Comparison of ENCODE assay signal across 13 cellular contexts in the genomic region with DNA sequence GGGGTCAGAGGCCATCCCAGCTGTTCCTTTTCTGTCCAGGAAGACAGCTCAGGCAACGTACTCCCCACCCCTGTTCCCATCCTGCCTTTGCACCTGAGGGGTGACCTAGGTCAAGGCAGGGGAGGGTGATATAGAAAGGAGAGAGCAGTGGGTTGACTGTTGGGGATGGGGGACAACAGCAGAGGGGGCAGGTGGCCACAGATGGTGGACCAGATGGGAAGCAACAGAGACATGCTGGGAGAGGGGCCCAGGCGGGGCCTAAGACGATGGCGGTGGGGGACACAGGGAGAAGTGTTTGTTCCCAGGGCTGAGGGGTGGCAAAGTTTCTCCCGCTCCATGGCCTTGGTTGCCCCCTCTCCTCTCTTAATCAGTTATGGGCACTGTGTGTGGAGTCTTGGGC. TPM values are rescaled to one million over a fixed set of nuclear protein-coding genes. Genes with fewer than 3 reads are reported as not detected.
DNase-seq lines count a peak whose midpoint lies in the region; ATAC-seq and TF ChIP-seq lines count a peak whose summit lies in the region.
"Had no signal": no experiment of that assay in that cellular context is flagged by ENCODE, and none has a peak within 500 bp of the region (broad histone marks: within the 10 kb centered on the region; RNA-seq: fewer than 3 reads in every experiment).

No MANE protein-coding gene starts in this region.

- peaks cover 19% of the 10 kb centered on the region; the same call in 1 of the 2 replicates for H3K79me2 ChIP-seq in GM23338 (replicated peaks; ENCODE audit: insufficient read depth)
- H3K79me2 ChIP-seq in hepatocyte: no peaks in the 10 kb centered on the region

- DNase-seq in GM23338 (ENCODE audit: low spot score): no peak
- DNase-seq in RWPE2 (ENCODE audit: low spot score): no peak
- no peak for DNase-seq in endodermal cell
- no peak for DNase-seq in progenitor cell of endocrine pancreas (ENCODE audit: low spot score, unreplicated experiment)
- no peak for DNase-seq in hepatocyte (ENCODE audit: low spot score)
- no peak for DNase-seq in HFFc6
- no peak for DNase-seq in CD4-positive, alpha-beta T cell
- DNase-seq: activated CD4-positive, alpha-beta T cell treated with anti-CD3 and anti-CD28 coated beads, Interleukin-2, amount 50 U/mL, for 48 hours; cortex of kidney; NCI-H1048; NCI-H2227 treated with DMSO at 0.1 percent for 48 hours; stimulated activated naive CD8-positive, alpha-beta T cell treated with anti-CD3 and anti-CD28 coated beads, Interleukin-15, amount 100 ng/mL, for 72 hours had no signal

- H2AFZ ChIP-seq in GM23338 (no peak overlapping the region), hepatocyte (no peak overlapping the region)

- 94 to 95% methylated on average over 4 to 5 of the region's 5 CpGs for WGBS in endodermal cell (ENCODE audit: insufficient coverage in 1 of 2, insufficient read length in 1 of 2), 2 experiments
- 91% methylated on average over 4 of the region's 5 CpGs for WGBS in hepatocyte (ENCODE audit: low lambda C conversion rate, missing lambda C conversion rate)

- H3K36me3 ChIP-seq in GM23338 (ENCODE audit: insufficient read depth) (no peaks in the 10 kb centered on the region; the same call in 1 of the 2 replicates), RWPE2 (ENCODE audit: low read depth) (peaks cover 14% of the 10 kb centered on the region; the same call in 1 of the 2 replicates), endodermal cell (ENCODE audit: control insufficient read depth, insufficient read depth, low read length) (no peaks in the 10 kb centered on the region), hepatocyte (replicated peaks; ENCODE audit: insufficient read depth, low read depth) (no peaks in the 10 kb centered on the region)

- H3K27me3 ChIP-seq in GM23338 (ENCODE audit: insufficient read depth): no peaks in the 10 kb centered on the region
- no peaks in the 10 kb centered on the region for H3K27me3 ChIP-seq in RWPE2 (ENCODE audit: insufficient read depth, poor library complexity, severe bottlenecking)
- peaks cover 10% of the 10 kb centered on the region for H3K27me3 ChIP-seq in endodermal cell (ENCODE audit: control insufficient read depth, insufficient read depth, low read length, poor library complexity, severe bottlenecking)
- H3K27me3 ChIP-seq in hepatocyte: no peaks in the 10 kb centered on the region
- no peaks in the 10 kb centered on the region for H3K27me3 ChIP-seq in CD4-positive, alpha-beta T cell (ENCODE audit: control insufficient read depth, insufficient read depth, low read length)

- TF ChIP-seq CTCF in GM23338 (conservative IDR thresholded peaks at IDR 0.05; ENCODE audit: low read depth in 2 of 2) (no peak), RWPE2 (IDR thresholded peaks at IDR 0.05; ENCODE audit: poor library complexity, severe bottlenecking) (no peak), endodermal cell (conservative IDR thresholded peaks at IDR 0.05) (no peak), progenitor cell of endocrine pancreas (IDR thresholded peaks at IDR 0.05; ENCODE audit: unreplicated experiment) (no peak), hepatocyte (IDR thresholded peaks at IDR 0.05; ENCODE audit: poor library complexity) (no peak), HFFc6 (IDR thresholded peaks at IDR 0.05) (no peak)
- TF ChIP-seq CTCF in CD4-positive, alpha-beta T cell (IDR thresholded peaks at IDR 0.05): no peak

- H3K4me3 ChIP-seq in GM23338 (no peak overlapping the region), RWPE2 (ENCODE audit: severe bottlenecking) (no peak overlapping the region), endodermal cell (ENCODE audit: low read length) (no peak overlapping the region), hepatocyte (no peak overlapping the region)

- H3K9me3 ChIP-seq in RWPE2 (ENCODE audit: severe bottlenecking): no peaks in the 10 kb centered on the region
- no peaks in the 10 kb centered on the region for H3K9me3 ChIP-seq in endodermal cell (ENCODE audit: control insufficient read depth, low read length)
- no peaks in the 10 kb centered on the region for H3K9me3 ChIP-seq in hepatocyte (ENCODE audit: low read depth)
- no peaks in the 10 kb centered on the region for H3K9me3 ChIP-seq in CD4-positive, alpha-beta T cell (ENCODE audit: control insufficient read depth, low read length)

- H4K20me1 ChIP-seq in GM23338 (replicated peaks; ENCODE audit: insufficient read depth) (no peaks in the 10 kb centered on the region; the same call in 1 of the 2 replicates), hepatocyte (ENCODE audit: insufficient read depth, poor library complexity, severe bottlenecking) (no peaks in the 10 kb centered on the region)

- H3K27me3 Mint-ChIP-seq in GM23338 (ENCODE audit: insufficient read depth, low read depth, poor library complexity) (peaks cover 22% of the 10 kb centered on the region), endodermal cell (ENCODE audit: insufficient read depth) (peaks cover 18% of the 10 kb centered on the region), progenitor cell of endocrine pancreas (no peaks in the 10 kb centered on the region), HFFc6 (ENCODE audit: insufficient read depth) (no peaks in the 10 kb centered on the region; the same call in 1 of the 2 replicates)
- H3K27me3 Mint-ChIP-seq in CD4-positive, alpha-beta T cell: no peaks in the 10 kb centered on the region

- H3K4me1 ChIP-seq in GM23338 (ENCODE audit: insufficient read depth) (peaks cover 25% of the 10 kb centered on the region), RWPE2 (ENCODE audit: insufficient read depth, poor library complexity, severe bottlenecking) (peaks cover 33% of the 10 kb centered on the region), endodermal cell (ENCODE audit: control insufficient read depth, insufficient read depth, low read length) (peaks cover 17% of the 10 kb centered on the region), hepatocyte (ENCODE audit: insufficient read depth) (peaks cover 15% of the 10 kb centered on the region)

- POLR2A ChIA-PET in CD4-positive, alpha-beta T cell (lab: Charles Lee): no interaction called here

- peaks cover 16% of the 10 kb centered on the region; the same call in 2 of the 3 replicates for H3K9me3 Mint-ChIP-seq in GM23338
- H3K9me3 Mint-ChIP-seq in endodermal cell: no peaks in the 10 kb centered on the region
- H3K9me3 Mint-ChIP-seq in progenitor cell of endocrine pancreas (ENCODE audit: low read depth): no peaks in the 10 kb centered on the region
- H3K9me3 Mint-ChIP-seq in HFFc6: no peaks in the 10 kb centered on the region
- no peaks in the 10 kb centered on the region for H3K9me3 Mint-ChIP-seq in CD4-positive, alpha-beta T cell
- H3K9me3 Mint-ChIP-seq: stimulated activated naive CD8-positive, alpha-beta T cell treated with anti-CD3 and anti-CD28 coated beads, Interleukin-15, amount 100 ng/mL, for 72 hours had no signal

- H3K4me1 Mint-ChIP-seq in GM23338 (peaks cover 43% of the 10 kb centered on the region), endodermal cell (peaks cover 17% of the 10 kb centered on the region), progenitor cell of endocrine pancreas (ENCODE audit: low read depth) (peaks cover 28% of the 10 kb centered on the region), HFFc6 (ENCODE audit: low read depth) (peaks cover 15% of the 10 kb centered on the region)
- H3K4me1 Mint-ChIP-seq in CD4-positive, alpha-beta T cell (ENCODE audit: low read depth): peaks cover 16% of the 10 kb centered on the region

- no peaks in the 10 kb centered on the region for H3F3A ChIP-seq in GM23338 (replicated peaks; ENCODE audit: low read depth)

- H3K36me3 Mint-ChIP-seq in GM23338 (ENCODE audit: low read depth): peaks cover 25% of the 10 kb centered on the region
- peaks cover 3% of the 10 kb centered on the region for H3K36me3 Mint-ChIP-seq in endodermal cell (ENCODE audit: low read depth)
- peaks cover 18% of the 10 kb centered on the region for H3K36me3 Mint-ChIP-seq in progenitor cell of endocrine pancreas (ENCODE audit: insufficient read depth)
- H3K36me3 Mint-ChIP-seq in HFFc6 (ENCODE audit: low read depth): no peaks in the 10 kb centered on the region
- H3K36me3 Mint-ChIP-seq in CD4-positive, alpha-beta T cell (ENCODE audit: low read depth): no peaks in the 10 kb centered on the region

- no peaks in the 10 kb centered on the region for H3K9me2 ChIP-seq in GM23338 (ENCODE audit: insufficient read depth)
- H3K9me2 ChIP-seq in hepatocyte (replicated peaks; ENCODE audit: insufficient read depth): no peaks in the 10 kb centered on the region

- intact Hi-C loops in CD4-positive, alpha-beta T cell (cut with DNase I, micrococcal nuclease): no loop called here

- no peak overlapping the region for H3K9ac ChIP-seq in endodermal cell (ENCODE audit: extremely low read depth, low read length, poor library complexity, severe bottlenecking)

- H3K4me3 Mint-ChIP-seq in GM23338 (no peak overlapping the region; the same call in 2 of the 3 replicates), endodermal cell (no peak overlapping the region), progenitor cell of endocrine pancreas (ENCODE audit: low read depth) (no peak overlapping the region), HFFc6 (no peak overlapping the region)
- H3K4me3 Mint-ChIP-seq in CD4-positive, alpha-beta T cell: no peak overlapping the region
- H3K4me3 Mint-ChIP-seq: stimulated activated naive CD8-positive, alpha-beta T cell treated with anti-CD3 and anti-CD28 coated beads, Interleukin-15, amount 100 ng/mL, for 72 hours had no signal

- H3K4me2 ChIP-seq in GM23338: peak overlapping the region; percentile 64; the same call in 1 of the 2 replicates
- H3K4me2 ChIP-seq in hepatocyte: no peak overlapping the region

- CTCF ChIA-PET in CD4-positive, alpha-beta T cell (lab: Charles Lee): interaction anchor here (1.9 kb wide), 1 partner anchor 21 kb away, joined by 5 read pairs; no protein-coding TSS in a partner anchor

- H3K27ac ChIP-seq in GM23338 (ENCODE audit: low read depth) (no peak overlapping the region), RWPE2 (ENCODE audit: poor library complexity, severe bottlenecking) (peak overlapping the region; percentile 68), endodermal cell (ENCODE audit: low read depth, low read length) (peak overlapping the region; percentile 97), hepatocyte (no peak overlapping the region)
- H3K27ac ChIP-seq in CD4-positive, alpha-beta T cell (ENCODE audit: low read depth, low read length): no peak overlapping the region

- H3K27ac Mint-ChIP-seq in GM23338: no peak overlapping the region
- no peak overlapping the region for H3K27ac Mint-ChIP-seq in endodermal cell
- peak overlapping the region; percentile 60 for H3K27ac Mint-ChIP-seq in progenitor cell of endocrine pancreas
- H3K27ac Mint-ChIP-seq in HFFc6: no peak overlapping the region
- no peak overlapping the region for H3K27ac Mint-ChIP-seq in CD4-positive, alpha-beta T cell

- ATAC-seq in GM23338: no peak
- ATAC-seq in RWPE2 (ENCODE audit: low read depth): no peak
- no peak for ATAC-seq in GM19023 (IDR thresholded peaks at IDR 0.05; ENCODE audit: unreplicated experiment)
- ATAC-seq in CD4-positive, alpha-beta T cell (ENCODE audit: poor library complexity): no peak
- ATAC-seq: stimulated activated naive CD8-positive, alpha-beta T cell treated with anti-CD3 and anti-CD28 coated beads, Interleukin-15, amount 100 ng/mL, for 72 hours had no signal

RNA-seq across cellular contexts. Expression of gene CELSR2, which starts 6.3 kb away (rescaled TPM):
- total RNA-seq in GM23338 (2014; rRNA removed; shearing (Covaris generic)): 30.4 and 35.1 TPM in 2 replicates
- 11.1 and 11.2 TPM in 2 replicates for polyA plus RNA-seq in GM23338 (2016; fragmentation: Nextera tagmentation; extraction: Ambion mirVana)
- total RNA-seq in endodermal cell: 10 to 100 TPM; 16.1 to 20.2 TPM
- 72.5 TPM for polyA plus RNA-seq in endodermal cell (2013, experiment 1 of 2)
- 63.1 TPM for polyA plus RNA-seq in endodermal cell (2013, experiment 2 of 2)
- total RNA-seq in progenitor cell of endocrine pancreas: 33.7 and 38.7 TPM in 2 replicates
- total RNA-seq in hepatocyte: 2.6 and 3.7 TPM in 2 replicates
- polyA plus RNA-seq in hepatocyte: 3.2 and 3.3 TPM in 2 replicates
- total RNA-seq in HFFc6 (2021; fragmentation: NEBNext Ultra II Directional; extraction: Animal tissue kit (Norgen Biotek cat#: 25700)): 1 to 10 TPM; 1.2 to 1.7 (median 1.4) TPM
- 1 to 10 TPM; 3.6 TPM for total RNA-seq in CD4-positive, alpha-beta T cell

RNA-seq across cellular contexts. Expression of gene PSRC1, which starts 27.3 kb away (rescaled TPM):
- total RNA-seq in GM23338 (2014; rRNA removed; shearing (Covaris generic)): 50.6 and 61.1 TPM in 2 replicates
- polyA plus RNA-seq in GM23338 (2016; fragmentation: Nextera tagmentation; extraction: Ambion mirVana) (51.4 and 55.0 TPM in 2 replicates), hepatocyte (9.1 and 13.7 TPM in 2 replicates)
- total RNA-seq in endodermal cell (10 to 100 TPM; 38.5 to 72.7 TPM), progenitor cell of endocrine pancreas (26.1 and 29.4 TPM in 2 replicates), hepatocyte (10.1 and 14.3 TPM in 2 replicates)
- 91.5 TPM for polyA plus RNA-seq in endodermal cell (2013, experiment 1 of 2)
- polyA plus RNA-seq in endodermal cell (2013, experiment 2 of 2): 92.2 TPM
- total RNA-seq in HFFc6 (2021; fragmentation: NEBNext Ultra II Directional; extraction: Animal tissue kit (Norgen Biotek cat#: 25700)): 10 to 100 TPM; 17.0 to 33.1 (median 30.4) TPM
- under 1 TPM; 0.22 to 0.91 TPM for total RNA-seq in CD4-positive, alpha-beta T cell

RNA-seq across cellular contexts. Expression of gene SARS1, which starts 42.0 kb away (rescaled TPM):
- 166 and 168 TPM in 2 replicates for total RNA-seq in GM23338 (2014; rRNA removed; shearing (Covaris generic))
- 125 and 141 TPM in 2 replicates for polyA plus RNA-seq in GM23338 (2016; fragmentation: Nextera tagmentation; extraction: Ambion mirVana)
- 100 to 1,000 TPM; 100 to 101 TPM for total RNA-seq in endodermal cell
- polyA plus RNA-seq in endodermal cell (2013, experiment 1 of 2): 159 TPM
- 128 TPM for polyA plus RNA-seq in endodermal cell (2013, experiment 2 of 2)
- 135 TPM in 2 replicates for total RNA-seq in progenitor cell of endocrine pancreas
- total RNA-seq in hepatocyte: 179 and 180 TPM in 2 replicates
- polyA plus RNA-seq in hepatocyte: 125 and 158 TPM in 2 replicates
- total RNA-seq in HFFc6 (2021; fragmentation: NEBNext Ultra II Directional; extraction: Animal tissue kit (Norgen Biotek cat#: 25700)): 100 to 1,000 TPM; 165 to 194 (median 176) TPM
- 100 to 1,000 TPM; 122 to 131 TPM for total RNA-seq in CD4-positive, alpha-beta T cell

RNA-seq across cellular contexts. Expression of gene MYBPHL, which starts 51.1 kb away (rescaled TPM):
- total RNA-seq in GM23338 (2014; rRNA removed; shearing (Covaris generic)): not detected in 2 replicates
- 0.68 TPM in 1 of 2 replicates, not detected in the other for polyA plus RNA-seq in GM23338 (2016; fragmentation: Nextera tagmentation; extraction: Ambion mirVana)
- not detected for total RNA-seq in endodermal cell
- polyA plus RNA-seq in endodermal cell (2013, experiment 1 of 2): not detected
- polyA plus RNA-seq in endodermal cell (2013, experiment 2 of 2): not detected
- 0.29 TPM in 1 of 2 replicates, not detected in the other for total RNA-seq in progenitor cell of endocrine pancreas
- total RNA-seq in hepatocyte: 3.6 and 13.7 TPM in 2 replicates
- 6.7 and 7.4 TPM in 2 replicates for polyA plus RNA-seq in hepatocyte
- not detected for total RNA-seq in HFFc6 (2021; fragmentation: NEBNext Ultra II Directional; extraction: Animal tissue kit (Norgen Biotek cat#: 25700))
- total RNA-seq in CD4-positive, alpha-beta T cell: not detected

Comparison
In these comparisons a context has a peak if more than half of its experiments do, and no peak if none do; other contexts are left out.
1. H3K27ac ChIP-seq: peak in RWPE2 (single experiment) and endodermal cell (single experiment); none in GM23338 (single experiment), hepatocyte (single experiment) and CD4-positive, alpha-beta T cell (single experiment).